ENCODE assay signal across 8 cellular contexts in the genomic region with DNA sequence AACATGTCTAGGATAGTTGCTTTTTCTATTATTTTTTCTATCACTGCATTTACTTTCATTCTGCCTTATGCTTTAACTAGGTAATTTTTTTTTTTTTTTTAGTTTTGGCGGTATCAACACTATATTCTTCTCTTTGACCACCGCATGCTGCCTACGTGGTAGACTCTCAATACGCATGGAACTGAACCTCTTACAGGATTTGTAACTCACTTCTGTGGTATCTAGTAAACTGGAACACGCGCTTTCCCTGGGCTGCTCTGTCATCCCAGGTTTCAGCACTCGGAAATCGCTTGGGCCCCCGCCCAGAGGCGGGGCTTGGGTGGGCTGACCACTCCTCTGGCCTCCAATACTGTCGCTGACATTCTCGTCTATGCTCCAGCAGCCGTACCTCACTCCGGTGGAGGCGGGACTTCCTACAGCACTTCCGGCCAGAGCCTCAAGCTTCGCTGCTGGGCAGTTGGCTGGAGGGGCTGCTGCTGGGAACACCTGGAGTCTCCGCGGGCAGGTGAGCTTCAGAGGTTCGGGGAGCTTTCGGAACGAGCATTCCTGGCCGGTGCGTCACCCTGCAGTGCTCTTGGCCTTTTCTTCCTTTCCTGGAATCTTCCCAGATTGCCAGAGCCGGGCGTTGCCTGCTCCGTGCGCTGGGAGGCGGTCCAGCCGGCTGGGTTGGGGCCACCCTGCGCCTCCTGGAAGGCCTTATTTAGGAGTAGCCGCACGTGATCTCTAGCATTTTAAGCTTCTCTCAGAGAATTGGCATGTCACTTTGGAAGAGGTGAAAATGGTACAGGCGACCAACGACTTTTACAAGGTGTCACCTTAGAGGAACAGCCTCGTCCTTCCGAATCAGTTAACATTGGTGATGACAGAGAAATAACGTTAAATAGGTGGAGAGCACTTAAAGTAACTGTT.
DNase-seq lines count a peak whose midpoint lies in the region; ATAC-seq, FAIRE-seq and TF ChIP-seq lines count a peak whose summit lies in the region.

A gene with protein sequence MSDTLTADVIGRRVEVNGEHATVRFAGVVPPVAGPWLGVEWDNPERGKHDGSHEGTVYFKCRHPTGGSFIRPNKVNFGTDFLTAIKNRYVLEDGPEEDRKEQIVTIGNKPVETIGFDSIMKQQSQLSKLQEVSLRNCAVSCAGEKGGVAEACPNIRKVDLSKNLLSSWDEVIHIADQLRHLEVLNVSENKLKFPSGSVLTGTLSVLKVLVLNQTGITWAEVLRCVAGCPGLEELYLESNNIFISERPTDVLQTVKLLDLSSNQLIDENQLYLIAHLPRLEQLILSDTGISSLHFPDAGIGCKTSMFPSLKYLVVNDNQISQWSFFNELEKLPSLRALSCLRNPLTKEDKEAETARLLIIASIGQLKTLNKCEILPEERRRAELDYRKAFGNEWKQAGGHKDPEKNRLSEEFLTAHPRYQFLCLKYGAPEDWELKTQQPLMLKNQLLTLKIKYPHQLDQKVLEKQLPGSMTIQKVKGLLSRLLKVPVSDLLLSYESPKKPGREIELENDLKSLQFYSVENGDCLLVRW (plus strand): TSS at position 428 of the 909 bp plus-strand sequence. CDS start 12,623 bp downstream, outside the sequence.

- FAIRE-seq in islet of Langerhans (lab: Jason Lieb, UNC), result peak; percentile 93

- DNase-seq in AG09319 (ENCODE audit: extremely low read depth, low read depth), result peak; percentile 85
- peak; percentile 88 to 98 for DNase-seq in NCI-H446 (lab: John Stamatoyannopoulos, UW)
- DNase-seq in activated CD4-positive, CD25-positive, alpha-beta regulatory T cell treated with anti-CD3 and anti-CD28 coated beads, Interleukin-2, amount 50 U/mL, for 72 hours, result peak; percentile 88
- DNase-seq in cerebellar nuclear complex (lab: John Stamatoyannopoulos, UW), result peak; percentile 72 to 95
- DNase-seq in stimulated activated CD4-positive, alpha-beta T cell treated with anti-CD3 and anti-CD28 coated beads, Interleukin-12 subunit alpha, Interleukin-12 subunit beta, amount 100 ng/mL, for 4 hours, result peak; percentile 83

- ATAC-seq in GM19025 (IDR thresholded peaks at IDR 0.05; ENCODE audit: low read depth, unreplicated experiment) (peak; percentile 100), HG03342 (IDR thresholded peaks at IDR 0.05; ENCODE audit: unreplicated experiment) (peak; percentile 100)

- peak; percentile 26 for TF ChIP-seq CTCF in AG09319 (IDR thresholded peaks at IDR 0.05; ENCODE audit: low read depth, low read length)

Comparison
In these comparisons a context has a peak if more than half of its experiments do, and no peak if none do; other contexts are left out.
1. Peak in every context shown above with its lines: DNase-seq and ATAC-seq.